In the genomic region with DNA sequence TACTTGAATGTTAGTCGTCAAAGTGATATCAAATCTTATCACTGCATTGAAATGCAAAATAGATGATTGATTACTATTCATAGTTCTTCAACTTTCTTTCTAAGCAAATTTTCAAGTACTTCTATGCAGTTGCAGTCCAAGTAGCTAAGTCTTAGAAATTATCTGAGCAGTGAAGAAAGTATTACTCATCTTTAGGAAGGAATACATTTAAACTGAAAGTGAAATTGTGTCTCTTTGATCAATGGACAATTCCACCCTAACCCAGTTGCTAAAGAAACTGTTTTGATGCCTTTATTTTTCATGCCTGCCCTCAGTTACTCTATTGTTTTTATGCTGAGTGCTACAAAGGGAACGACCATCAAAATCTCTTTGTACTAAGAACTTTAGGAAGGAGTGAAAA, we compare ENCODE assay signal across 1 cellular context.
TF ChIP-seq lines count a peak whose summit lies in the region.

No MANE protein-coding gene starts in this region.

TF ChIP-seq in GM12878, 131 proteins besides CTCF, POLR2A, EP300 and RAD21 (continued from another document):
- TF ChIP-seq, protein P1, sequence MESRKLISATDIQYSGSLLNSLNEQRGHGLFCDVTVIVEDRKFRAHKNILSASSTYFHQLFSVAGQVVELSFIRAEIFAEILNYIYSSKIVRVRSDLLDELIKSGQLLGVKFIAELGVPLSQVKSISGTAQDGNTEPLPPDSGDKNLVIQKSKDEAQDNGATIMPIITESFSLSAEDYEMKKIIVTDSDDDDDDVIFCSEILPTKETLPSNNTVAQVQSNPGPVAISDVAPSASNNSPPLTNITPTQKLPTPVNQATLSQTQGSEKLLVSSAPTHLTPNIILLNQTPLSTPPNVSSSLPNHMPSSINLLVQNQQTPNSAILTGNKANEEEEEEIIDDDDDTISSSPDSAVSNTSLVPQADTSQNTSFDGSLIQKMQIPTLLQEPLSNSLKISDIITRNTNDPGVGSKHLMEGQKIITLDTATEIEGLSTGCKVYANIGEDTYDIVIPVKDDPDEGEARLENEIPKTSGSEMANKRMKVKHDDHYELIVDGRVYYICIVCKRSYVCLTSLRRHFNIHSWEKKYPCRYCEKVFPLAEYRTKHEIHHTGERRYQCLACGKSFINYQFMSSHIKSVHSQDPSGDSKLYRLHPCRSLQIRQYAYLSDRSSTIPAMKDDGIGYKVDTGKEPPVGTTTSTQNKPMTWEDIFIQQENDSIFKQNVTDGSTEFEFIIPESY (IDR thresholded peaks at IDR 0.05): no peak
- TF ChIP-seq KLF5 (IDR thresholded peaks at IDR 0.05; ENCODE audit: partially characterized antibody) (no peak), NFIC (IDR thresholded peaks at IDR 0.05; ENCODE audit: low read depth, low read length) (no peak), ZBTB11 (CRISPR knock-in tag; IDR thresholded peaks at IDR 0.05) (no peak), ATF7 (IDR thresholded peaks at IDR 0.05; ENCODE audit: low read depth) (no peak), HSF1 (IDR thresholded peaks at IDR 0.05; ENCODE audit: low read depth, low read length) (no peak), GATAD2B (conservative IDR thresholded peaks at IDR 0.05; ENCODE audit: low read depth) (no peak), SPI1 (IDR thresholded peaks at IDR 0.05; ENCODE audit: borderline replicate concordance, insufficient read depth, low read depth, low read length) (no peak)
- TF ChIP-seq, protein P2, sequence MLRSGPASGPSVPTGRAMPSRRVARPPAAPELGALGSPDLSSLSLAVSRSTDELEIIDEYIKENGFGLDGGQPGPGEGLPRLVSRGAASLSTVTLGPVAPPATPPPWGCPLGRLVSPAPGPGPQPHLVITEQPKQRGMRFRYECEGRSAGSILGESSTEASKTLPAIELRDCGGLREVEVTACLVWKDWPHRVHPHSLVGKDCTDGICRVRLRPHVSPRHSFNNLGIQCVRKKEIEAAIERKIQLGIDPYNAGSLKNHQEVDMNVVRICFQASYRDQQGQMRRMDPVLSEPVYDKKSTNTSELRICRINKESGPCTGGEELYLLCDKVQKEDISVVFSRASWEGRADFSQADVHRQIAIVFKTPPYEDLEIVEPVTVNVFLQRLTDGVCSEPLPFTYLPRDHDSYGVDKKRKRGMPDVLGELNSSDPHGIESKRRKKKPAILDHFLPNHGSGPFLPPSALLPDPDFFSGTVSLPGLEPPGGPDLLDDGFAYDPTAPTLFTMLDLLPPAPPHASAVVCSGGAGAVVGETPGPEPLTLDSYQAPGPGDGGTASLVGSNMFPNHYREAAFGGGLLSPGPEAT (IDR thresholded peaks at IDR 0.05; ENCODE audit: low read depth): no peak
